ENCODE assay signal across 16 cellular contexts in genomic region chr1:210129759-210130158, GRCh38.
DNase-seq lines count a peak whose midpoint lies in the region; ATAC-seq, FAIRE-seq and TF ChIP-seq lines count a peak whose summit lies in the region.
"Had no signal": no experiment of that assay in that cellular context is flagged by ENCODE, and none has a peak within 500 bp of the region (broad histone marks: within the 10 kb centered on the region; RNA-seq: fewer than 3 reads in every experiment).

No MANE protein-coding gene starts in this region.

- H3K4me1 ChIP-seq in pancreas = no peaks in the 10 kb centered on the region
- H3K4me1 ChIP-seq: esophagus squamous epithelium, lower lobe of right lung, upper lobe of left lung had no signal

- no peaks in the 10 kb centered on the region for H3K9me3 ChIP-seq in pancreas
- H3K9me3 ChIP-seq: esophagus squamous epithelium, lower lobe of right lung, neutrophil, upper lobe of left lung had no signal

- peak; percentile 49 for ATAC-seq in activated naive CD8-positive, alpha-beta T cell treated with anti-CD3 and anti-CD28 coated beads, Interleukin-2, amount 50 U/mL, for 24 hours
- peak; percentile 96 for ATAC-seq in HG02610 (IDR thresholded peaks at IDR 0.05; ENCODE audit: unreplicated experiment)
- peak; percentile 77 for ATAC-seq in HG03439 (IDR thresholded peaks at IDR 0.05; ENCODE audit: unreplicated experiment)
- ATAC-seq in GM21576 (IDR thresholded peaks at IDR 0.05; ENCODE audit: unreplicated experiment) = no peak
- ATAC-seq in pancreas = no peak
- ATAC-seq: lower lobe of right lung, PC-3 had no signal

- FAIRE-seq in pancreas (lab: Jason Lieb, UNC) = no peak

- H3K4me3 Mint-ChIP-seq in activated naive CD8-positive, alpha-beta T cell treated with anti-CD3 and anti-CD28 coated beads, Interleukin-2, amount 50 U/mL, for 24 hours = no peak overlapping the region
- no peak overlapping the region for H3K4me3 Mint-ChIP-seq in activated naive CD8-positive, alpha-beta T cell treated with anti-CD3 and anti-CD28 coated beads for 36 hours

- H3K36me3 Mint-ChIP-seq in activated naive CD8-positive, alpha-beta T cell treated with anti-CD3 and anti-CD28 coated beads, Interleukin-2, amount 50 U/mL, for 24 hours (ENCODE audit: low read depth) = no peaks in the 10 kb centered on the region
- H3K36me3 Mint-ChIP-seq in activated naive CD8-positive, alpha-beta T cell treated with anti-CD3 and anti-CD28 coated beads for 36 hours = no peaks in the 10 kb centered on the region

- WGBS in pancreas, 2 donors = 51 to 63% methylated on average over 2 of the region's 2 CpGs

- TF ChIP-seq CTCF in pancreas (IDR thresholded peaks at IDR 0.05) = no peak

- DNase-seq in activated naive CD8-positive, alpha-beta T cell treated with anti-CD3 and anti-CD28 coated beads, Interleukin-2, amount 50 U/mL, for 24 hours = no peak
- no peak for DNase-seq in activated naive CD8-positive, alpha-beta T cell treated with anti-CD3 and anti-CD28 coated beads for 36 hours
- no peak for DNase-seq in NCI-H82 (lab: John Stamatoyannopoulos, UW)
- no peak for DNase-seq in pancreas
- DNase-seq in middle frontal gyrus (ENCODE audit: extremely low spot score, low spot score) = no peak
- DNase-seq: ACHN; activated naive CD4-positive, alpha-beta T cell treated with anti-CD3 and anti-CD28 coated beads, Interleukin-2, amount 50 U/mL, for 16 hours; Calu3; esophagus squamous epithelium; lower lobe of right lung; PC-3; upper lobe of left lung had no signal

- no peaks in the 10 kb centered on the region for H3K4me1 Mint-ChIP-seq in activated naive CD8-positive, alpha-beta T cell treated with anti-CD3 and anti-CD28 coated beads, Interleukin-2, amount 50 U/mL, for 24 hours
- H3K4me1 Mint-ChIP-seq in activated naive CD8-positive, alpha-beta T cell treated with anti-CD3 and anti-CD28 coated beads for 36 hours = no peaks in the 10 kb centered on the region

- no peaks in the 10 kb centered on the region for H3K9me3 Mint-ChIP-seq in activated naive CD8-positive, alpha-beta T cell treated with anti-CD3 and anti-CD28 coated beads, Interleukin-2, amount 50 U/mL, for 24 hours
- H3K9me3 Mint-ChIP-seq in activated naive CD8-positive, alpha-beta T cell treated with anti-CD3 and anti-CD28 coated beads for 36 hours = no peaks in the 10 kb centered on the region

- intact Hi-C loops in pancreas (cut with DNase I) = no loop called here

- no peak overlapping the region for H3K27ac ChIP-seq in pancreas
- H3K27ac ChIP-seq: esophagus squamous epithelium, lower lobe of right lung, neutrophil, upper lobe of left lung had no signal

- no peaks in the 10 kb centered on the region for H3K36me3 ChIP-seq in pancreas
- H3K36me3 ChIP-seq: esophagus squamous epithelium, lower lobe of right lung, neutrophil, upper lobe of left lung had no signal

- H3K4me3 ChIP-seq in pancreas = no peak overlapping the region
- H3K4me3 ChIP-seq: esophagus squamous epithelium, lower lobe of right lung, upper lobe of left lung had no signal

- peaks cover 5% of the 10 kb centered on the region for H3K27me3 Mint-ChIP-seq in activated naive CD8-positive, alpha-beta T cell treated with anti-CD3 and anti-CD28 coated beads, Interleukin-2, amount 50 U/mL, for 24 hours
- peaks cover 5% of the 10 kb centered on the region for H3K27me3 Mint-ChIP-seq in activated naive CD8-positive, alpha-beta T cell treated with anti-CD3 and anti-CD28 coated beads for 36 hours

- H3K27ac Mint-ChIP-seq in activated naive CD8-positive, alpha-beta T cell treated with anti-CD3 and anti-CD28 coated beads, Interleukin-2, amount 50 U/mL, for 24 hours = no peak overlapping the region
- no peak overlapping the region for H3K27ac Mint-ChIP-seq in activated naive CD8-positive, alpha-beta T cell treated with anti-CD3 and anti-CD28 coated beads for 36 hours

- peaks cover 0 to 7% (median 0%) of the 10 kb centered on the region in 4 donors for H3K27me3 ChIP-seq in pancreas
- H3K27me3 ChIP-seq: neutrophil, upper lobe of left lung had no signal

Comparison
In these comparisons a context has a peak if more than half of its experiments do, and no peak if none do; other contexts are left out.
1. ATAC-seq: peak in activated naive CD8-positive, alpha-beta T cell treated with anti-CD3 and anti-CD28 coated beads, Interleukin-2, amount 50 U/mL, for 24 hours (single experiment), HG02610 (single experiment) and HG03439 (single experiment); none in GM21576 (single experiment) and pancreas (0 of 4).